18 cellular contexts compared by ENCODE assay signal in the genomic region with DNA sequence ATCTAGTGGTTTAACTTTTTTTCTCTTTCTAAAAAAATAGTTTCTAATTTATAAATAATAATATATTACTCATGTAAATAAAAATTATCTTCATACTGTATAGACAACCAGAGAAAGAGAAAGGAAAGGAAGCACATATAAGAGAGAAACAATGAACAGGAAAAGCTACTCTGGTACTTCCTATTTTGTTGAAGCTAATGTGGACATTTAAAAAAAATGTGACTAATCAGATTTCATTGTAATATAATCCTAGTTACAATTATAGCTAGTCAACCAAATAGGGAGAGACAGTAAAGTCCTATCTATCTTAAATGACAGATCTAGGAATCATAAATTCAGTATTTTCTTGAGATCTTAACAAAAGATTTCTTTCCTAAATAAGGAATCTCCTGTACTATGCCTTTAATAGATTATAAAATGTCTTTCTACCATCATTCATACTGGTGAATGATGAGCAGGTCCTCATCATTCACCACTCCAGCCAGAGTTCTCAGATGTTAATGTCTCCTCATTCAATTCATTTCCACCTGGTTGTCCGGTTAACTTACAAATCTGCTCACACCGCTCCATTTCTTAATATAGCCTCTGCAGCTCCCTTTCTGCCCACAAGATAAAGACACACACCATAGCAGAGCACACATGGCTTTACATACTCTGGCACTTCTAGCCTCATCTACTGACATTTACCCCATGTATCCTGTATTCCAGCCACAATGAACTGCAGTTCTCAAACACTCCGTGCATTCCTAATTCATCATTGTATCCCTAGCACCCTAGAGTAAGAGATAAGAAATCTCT. TPM values are rescaled to one million over a fixed set of nuclear protein-coding genes. Genes with fewer than 3 reads are reported as not detected.
DNase-seq lines count a peak whose midpoint lies in the region; ATAC-seq and TF ChIP-seq lines count a peak whose summit lies in the region.
"Had no signal": no experiment of that assay in that cellular context is flagged by ENCODE, and none has a peak within 500 bp of the region (broad histone marks: within the 10 kb centered on the region; RNA-seq: fewer than 3 reads in every experiment).

No MANE protein-coding gene starts in this region.

- intact Hi-C loops in right cardiac atrium (cut with DNase I) (no loop called here), left ventricle myocardium inferior (cut with micrococcal nuclease) (no loop called here), Panc1 (cut with micrococcal nuclease; ENCODE audit: unreplicated experiment) (no loop called here)

- WGBS in right cardiac atrium: 59% methylated on average over 3 of the region's 3 CpGs

- TSS peak; percentile 9 for BruUV-seq in Panc1 (replicated peaks; lab: Mats Ljungman, UMichigan)

- H3K4me1 Mint-ChIP-seq in endothelial cell (ENCODE audit: unreplicated experiment): peaks cover 14% of the 10 kb centered on the region
- H3K4me1 Mint-ChIP-seq in type B pancreatic cell (ENCODE audit: unreplicated experiment): no peaks in the 10 kb centered on the region

- peaks cover 2% of the 10 kb centered on the region for H3K27me3 Mint-ChIP-seq in endothelial cell (ENCODE audit: unreplicated experiment)
- no peaks in the 10 kb centered on the region for H3K27me3 Mint-ChIP-seq in type B pancreatic cell

- H3K4me3 ChIP-seq in right cardiac atrium (ENCODE audit: low read length): no peak overlapping the region
- H3K4me3 ChIP-seq in left ventricle myocardium inferior: no peak overlapping the region
- H3K4me3 ChIP-seq in Panc1 (ENCODE audit: low read depth in 2 of 2, low read length in 2 of 2): no peak overlapping the region
- H3K4me3 ChIP-seq: body of pancreas, right lobe of liver, suprapubic skin had no signal

- in situ Hi-C loops in Panc1 (cut with HindIII; ENCODE audit: low pct_unique_long_range_greater_than_20kb, low sequenced_read_pairs): no loop called here

- H3K27me3 ChIP-seq in right cardiac atrium (ENCODE audit: control insufficient read depth, insufficient read depth) (no peaks in the 10 kb centered on the region), left ventricle myocardium inferior (ENCODE audit: low read depth) (no peaks in the 10 kb centered on the region), Panc1 (ENCODE audit: control insufficient read depth, insufficient read depth, low read length) (no peaks in the 10 kb centered on the region)
- H3K27me3 ChIP-seq: body of pancreas, right lobe of liver, suprapubic skin had no signal

- H3K4me3 Mint-ChIP-seq in endothelial cell (ENCODE audit: unreplicated experiment) (peak overlapping the region; percentile 21), type B pancreatic cell (no peak overlapping the region)

- H3K9me3 Mint-ChIP-seq in endothelial cell (ENCODE audit: unreplicated experiment): no peaks in the 10 kb centered on the region
- no peaks in the 10 kb centered on the region for H3K9me3 Mint-ChIP-seq in type B pancreatic cell

- H3K9me3 ChIP-seq in right cardiac atrium (ENCODE audit: control insufficient read depth, low read length): no peaks in the 10 kb centered on the region
- H3K9me3 ChIP-seq in left ventricle myocardium inferior (replicated peaks): no peaks in the 10 kb centered on the region
- H3K9me3 ChIP-seq in Panc1 (ENCODE audit: control insufficient read depth, insufficient read depth, low read depth, low read length): no peaks in the 10 kb centered on the region
- H3K9me3 ChIP-seq: body of pancreas, right lobe of liver, suprapubic skin had no signal

- DNase-seq in right cardiac atrium (no peak), left ventricle myocardium inferior (no peak), Panc1 (ENCODE audit: low read depth, low spot score) (no peak), endothelial cell (ENCODE audit: low spot score) (no peak), type B pancreatic cell (ENCODE audit: extremely low spot score, unreplicated experiment) (no peak), superior temporal gyrus (ENCODE audit: extremely low spot score) (no peak), NCI-H187 (lab: John Stamatoyannopoulos, UW) (no peak)
- DNase-seq: body of pancreas; C1 segment of cervical spinal cord; effector CD4-positive, alpha-beta T cell; KG1; NCI-H1436 treated with DMSO at 0.1 percent for 48 hours; PC-3; right lobe of liver; stimulated activated CD4-positive, alpha-beta T cell treated with anti-CD3 and anti-CD28 coated beads, Interleukin-1b, Interleukin-23, amount 100 ng/mL, for 48 hours; WERI-Rb-1 had no signal

- H3K4me1 ChIP-seq in right cardiac atrium (ENCODE audit: control insufficient read depth, insufficient read depth, low read length) (peaks cover 4% of the 10 kb centered on the region), left ventricle myocardium inferior (peaks cover 24% of the 10 kb centered on the region), Panc1 (ENCODE audit: control insufficient read depth, insufficient read depth, low read length) (no peaks in the 10 kb centered on the region)
- H3K4me1 ChIP-seq: right lobe of liver, suprapubic skin had no signal

- H3K27ac Mint-ChIP-seq in endothelial cell (ENCODE audit: unreplicated experiment): peak overlapping the region; percentile 91
- H3K27ac Mint-ChIP-seq in type B pancreatic cell: peak overlapping the region; percentile 4

- POLR2A ChIA-PET in Panc1 (lab: Charles Lee): no interaction called here

- H3K36me3 ChIP-seq in left ventricle myocardium inferior: peaks cover 53% of the 10 kb centered on the region
- H3K36me3 ChIP-seq in Panc1 (ENCODE audit: control insufficient read depth, insufficient read depth, low read length): peaks cover 47% of the 10 kb centered on the region

- TF ChIP-seq CTCF in left ventricle myocardium inferior (IDR thresholded peaks at IDR 0.05; ENCODE audit: borderline replicate concordance): no peak
- TF ChIP-seq CTCF in Panc1 (IDR thresholded peaks at IDR 0.05): no peak
- TF ChIP-seq CTCF in endothelial cell (IDR thresholded peaks at IDR 0.05; ENCODE audit: unreplicated experiment): no peak
- no peak for TF ChIP-seq CTCF in type B pancreatic cell (conservative IDR thresholded peaks at IDR 0.05)

- peaks cover 38% of the 10 kb centered on the region for H3K36me3 Mint-ChIP-seq in endothelial cell (ENCODE audit: low read depth, unreplicated experiment)
- H3K36me3 Mint-ChIP-seq in type B pancreatic cell: peaks cover 39% of the 10 kb centered on the region

- CTCF ChIA-PET in Panc1 (lab: Charles Lee): no interaction called here

- H3K27ac ChIP-seq in right cardiac atrium (ENCODE audit: low read length) (no peak overlapping the region), left ventricle myocardium inferior (replicated peaks) (no peak overlapping the region), Panc1 (ENCODE audit: low read length) (no peak overlapping the region)
- H3K27ac ChIP-seq: HL-60, right lobe of liver, suprapubic skin, WERI-Rb-1 had no signal

- ATAC-seq in right cardiac atrium (peak; percentile 37 to 50), Panc1 (no peak)
- ATAC-seq: body of pancreas, PC-3 had no signal

RNA-seq across cellular contexts. Expression of a gene that starts 30.9 kb away (rescaled TPM):
- total RNA-seq in right cardiac atrium (10 to 100 TPM; 54.6 to 58.7 (median 55.9) TPM), left ventricle myocardium inferior (60.3 TPM), Panc1 (2021; ENCODE audit: unreplicated experiment) (72.7 TPM), endothelial cell (ENCODE audit: unreplicated experiment) (72.9 TPM), type B pancreatic cell (ENCODE audit: low replicate concordance) (56.7 and 67.1 TPM in 2 replicates)
- 28.9 TPM for polyA plus RNA-seq in right cardiac atrium
- 41.3 TPM for polyA plus RNA-seq in Panc1 (2012; ENCODE audit: insufficient read length)
